ENCODE assay signal across 8 cellular contexts in genomic region chr5:32537437-32538029, GRCh38. TPM values are rescaled to one million over a fixed set of nuclear protein-coding genes. Genes with fewer than 3 reads are reported as not detected.
DNase-seq lines count a peak whose midpoint lies in the region; ATAC-seq, FAIRE-seq and TF ChIP-seq lines count a peak whose summit lies in the region.
"Not testable (repeated sequence)": the region's sequence is repeated elsewhere in the genome, so short reads cannot be mapped to it uniquely, and the experiment has no call there.

No MANE protein-coding gene starts in this region.

- in situ Hi-C loops in brain microvascular endothelial cell (cut with HindIII; ENCODE audit: low pct_ligation_motif_present, low sequenced_read_pairs); HepG2 (cut with HindIII; ENCODE audit: extremely low pct_ligation_motif_present, low pct_unique_long_range_greater_than_20kb): not testable (repeated sequence)

- H2AFZ ChIP-seq in HepG2 (ENCODE audit: low read length): not testable (repeated sequence)

- POLR2A ChIA-PET in A549 (lab: Yijun Ruan, JAX): not testable (repeated sequence)
- POLR2A ChIA-PET in HepG2 (lab: Yijun Ruan, JAX): interaction anchor here (1.0 to 1.3 kb wide), 3 partner anchors 19 to 53 kb away, joined by 3 to 5 read pairs (median 4); no protein-coding TSS in a partner anchor

- H3K9ac ChIP-seq in HepG2 (ENCODE audit: insufficient read depth, low read depth, low read length): not testable (repeated sequence)

- TF ChIP-seq CTCF in A549 (IDR thresholded peaks at IDR 0.05); brain microvascular endothelial cell (IDR thresholded peaks at IDR 0.05; ENCODE audit: low read depth, low read length, missing control alignments); HepG2 (CRISPR knock-in tag; IDR thresholded peaks at IDR 0.05): not testable (repeated sequence)

- H3K79me2 ChIP-seq in HepG2 (ENCODE audit: insufficient read depth, low read length): not testable (repeated sequence)

- CTCF ChIA-PET in A549 (lab: Yijun Ruan, JAX): interaction anchor here (1.5 to 3.3 kb wide), 3 partner anchors 9 to 52 kb away, joined by 3 to 16 read pairs (median 7); no protein-coding TSS in a partner anchor
- CTCF ChIA-PET in HepG2 (lab: Yijun Ruan, JAX; ENCODE audit: low intra/inter-chr PET ratio, low total read pairs): not testable (repeated sequence)

- not testable (repeated sequence) for H4K20me1 ChIP-seq in HepG2 (ENCODE audit: insufficient read depth, low read length)

- not testable (repeated sequence) for TF ChIP-seq RAD21 in A549 (conservative IDR thresholded peaks at IDR 0.05 in 1 of 2, IDR thresholded peaks at IDR 0.05 in 1 of 2); HepG2 (CRISPR knock-in tag; IDR thresholded peaks at IDR 0.05)

- not testable (repeated sequence) for BruUV-seq in HepG2 (replicated peaks; lab: Mats Ljungman, UMichigan)

- not testable (repeated sequence) for FAIRE-seq in A549 (lab: Jason Lieb, UNC); HepG2 (lab: Jason Lieb, UNC)

- not testable (repeated sequence) for TF ChIP-seq POLR2A in A549 (IDR thresholded peaks at IDR 0.05; ENCODE audit: low read length); GM18505 (IDR thresholded peaks at IDR 0.05; ENCODE audit: borderline replicate concordance, extremely low read depth, insufficient read depth, insufficient read length); HepG2 (IDR thresholded peaks at IDR 0.05; ENCODE audit: insufficient read depth in 1 of 2, low read depth in 2 of 2, low read length in 2 of 2)

- not testable (repeated sequence) for H3K9me3 ChIP-seq in A549; HepG2 (ENCODE audit: low read length)

- H3K36me3 ChIP-seq in brain microvascular endothelial cell (replicated peaks); HepG2 (replicated peaks in 1 of 2; ENCODE audit: control insufficient read depth in 1 of 2, insufficient read depth in 2 of 2, low read length in 2 of 2): not testable (repeated sequence)

- peak overlapping the region; percentile 51 to 77; a peak in 4 of 6 replicates for H3K27ac ChIP-seq in A549
- peak overlapping the region; percentile 9 for H3K27ac ChIP-seq in brain microvascular endothelial cell
- not testable (repeated sequence) for H3K27ac ChIP-seq in HepG2 (ENCODE audit: extremely low read length, insufficient read depth, low read length)

- 82% methylated on average over 7 of the region's 7 CpGs for WGBS in A549 (ENCODE audit: missing lambda C conversion rate)
- WGBS in HepG2 (ENCODE audit: low lambda C conversion rate): 97% methylated on average over 7 of the region's 7 CpGs

- DNase-seq in A549 (ENCODE audit: low read depth in 1 of 2, low spot score in 1 of 2) (peak; percentile 52 to 76), MV-4-11 (lab: John Stamatoyannopoulos, UW) (peak; percentile 78), T1000 (lab: John Stamatoyannopoulos, UW) (peak; percentile 24), brain microvascular endothelial cell (peak; percentile 81), HepG2 (ENCODE audit: low spot score) (peak; percentile 32)

- not testable (repeated sequence) for H3K27me3 ChIP-seq in brain microvascular endothelial cell (replicated peaks); HepG2 (ENCODE audit: control insufficient read depth in 1 of 2, insufficient read depth in 2 of 2, low read length in 2 of 2)

- ATAC-seq in A549 (peak; percentile 88 to 95), GM18505 (IDR thresholded peaks at IDR 0.05; ENCODE audit: unreplicated experiment) (peak; percentile 19), GM21619 (IDR thresholded peaks at IDR 0.05; ENCODE audit: unreplicated experiment) (peak; percentile 26), HG03103 (IDR thresholded peaks at IDR 0.05; ENCODE audit: low read depth, unreplicated experiment) (peak; percentile 2)
- ATAC-seq in HepG2: not testable (repeated sequence)

- peak overlapping the region; percentile 32 for H3K4me2 ChIP-seq in A549
- H3K4me2 ChIP-seq in HepG2 (ENCODE audit: low read depth, low read length): not testable (repeated sequence)

- intact Hi-C loops in HepG2 (cut with micrococcal nuclease; ENCODE audit: unreplicated experiment): not testable (repeated sequence)

- H3K4me3 ChIP-seq in A549; brain microvascular endothelial cell (ENCODE audit: low read depth, low read length); HepG2 (replicated peaks in 1 of 3; ENCODE audit: insufficient read depth in 1 of 3, low read depth in 2 of 3, low read length in 3 of 3): not testable (repeated sequence)

- TF ChIP-seq EP300 in A549 (IDR thresholded peaks at IDR 0.05); HepG2 (IDR thresholded peaks at IDR 0.05; ENCODE audit: low read depth in 2 of 2, low read length in 2 of 2); HepG2 (CRISPR knock-in tag; IDR thresholded peaks at IDR 0.05; ENCODE audit: borderline replicate concordance): not testable (repeated sequence)

- H3K4me1 ChIP-seq in A549: peaks cover 19% of the 10 kb centered on the region; the same call in 2 of the 3 replicates
- peaks cover 53% of the 10 kb centered on the region for H3K4me1 ChIP-seq in HepG2 (ENCODE audit: insufficient read depth, low read length)

TF ChIP-seq in A549, 52 proteins besides CTCF, POLR2A, EP300 and RAD21:
- TF ChIP-seq FOSL2 (IDR thresholded peaks at IDR 0.05) (0 out of 2 replicates have a peak, but pooled peaks have one; percentile 37), FOSL2 (CRISPR knock-in tag; IDR thresholded peaks at IDR 0.05) (peak; percentile 86), GATA3 (IDR thresholded peaks at IDR 0.05; ENCODE audit: borderline replicate concordance) (peak; percentile 62; the same call in 1 of the 2 replicates), CEBPB (IDR thresholded peaks at IDR 0.05) (0 out of 4 replicates have a peak, but pooled peaks have one; percentile 17 to 38)

TF ChIP-seq in HepG2, 621 proteins besides CTCF, POLR2A, EP300 and RAD21:
- 0 out of 2 replicates have a peak, but pooled peaks have one; percentile 22 for TF ChIP-seq ELF3 (CRISPR knock-in tag; IDR thresholded peaks at IDR 0.05)
- TF ChIP-seq FOSL2 (CRISPR knock-in tag; IDR thresholded peaks at IDR 0.05): peak; percentile 85

RNA-seq across cellular contexts. Expression of gene SUB1, which starts 47.8 kb away (rescaled TPM):
- polyA plus RNA-seq in A549 (2011; rRNA removed) (179 and 450 TPM in 2 replicates), A549 (2017; fragmentation: RNase III; extraction: RNeasy Plus Mini Kit Qiagen cat#74134 plus additional on column Dnase treatment) (190 to 208 TPM (median 197 TPM) in 3 replicates), HepG2 (2011; rRNA removed) (113 and 182 TPM in 2 replicates)
- 41.4 and 61.8 TPM in 2 replicates for polyA plus RNA-seq in A549 (2012; cell fraction: cytosol; rRNA removed)
- polyA plus RNA-seq in A549 (2012; cell fraction: nucleus; rRNA removed): 12.9 and 27.8 TPM in 2 replicates
- 15.5 and 17.4 TPM in 2 replicates for polyA minus RNA-seq in A549 (2011; rRNA and poly(A)+ RNA removed)
- 693 and 1,107 TPM in 2 replicates for total RNA-seq in HepG2 (2016; rRNA removed; fragmentation: Illumina TruSeq; extraction: Trizol)
- total RNA-seq in HepG2 (2016; cell fraction: cytosol; rRNA removed; fragmentation: Illumina TruSeq; extraction: Trizol; ENCODE audit: low read depth): 104 and 117 TPM in 2 replicates
- total RNA-seq in HepG2 (2016; cell fraction: insoluble cytoplasmic fraction; rRNA removed; fragmentation: Illumina TruSeq; extraction: Trizol): 685 and 1,185 TPM in 2 replicates
- 142 and 153 TPM in 2 replicates for total RNA-seq in HepG2 (2016; cell fraction: membrane; rRNA removed; fragmentation: Illumina TruSeq; extraction: Trizol)
- total RNA-seq in HepG2 (2016; cell fraction: nucleus; rRNA removed; fragmentation: Illumina TruSeq; extraction: Trizol): 256 and 257 TPM in 2 replicates
- polyA plus RNA-seq in HepG2 (2011; cell fraction: cytosol; rRNA removed): 33.5 and 65.0 TPM in 2 replicates
- 30.4 and 38.9 TPM in 2 replicates for polyA plus RNA-seq in HepG2 (2011; cell fraction: nucleus; rRNA removed)
- 190 and 260 TPM in 2 replicates for polyA plus RNA-seq in HepG2 (2012)
- 120 and 131 TPM in 2 replicates for polyA plus RNA-seq in HepG2 (2016; cell fraction: cytosol; fragmentation: Illumina TruSeq; extraction: Trizol; ENCODE audit: low read depth)
- polyA plus RNA-seq in HepG2 (2016; cell fraction: insoluble cytoplasmic fraction; fragmentation: Illumina TruSeq; extraction: Trizol; ENCODE audit: low read depth): 1,199 and 1,366 TPM in 2 replicates
- polyA plus RNA-seq in HepG2 (2016; cell fraction: membrane; fragmentation: Illumina TruSeq; extraction: Trizol; ENCODE audit: low read depth): 144 and 151 TPM in 2 replicates
- polyA plus RNA-seq in HepG2 (2016; cell fraction: nucleus; fragmentation: Illumina TruSeq; extraction: Trizol; ENCODE audit: insufficient read depth, low read depth): 446 and 467 TPM in 2 replicates
- 24.7 and 28.7 TPM in 2 replicates for polyA minus RNA-seq in HepG2 (2011; rRNA and poly(A)+ RNA removed; ENCODE audit: low replicate concordance)
- polyA minus RNA-seq in HepG2 (2011; cell fraction: cytosol; rRNA and poly(A)+ RNA removed): 45.4 and 50.6 TPM in 2 replicates
- polyA minus RNA-seq in HepG2 (2011; cell fraction: nucleus; rRNA and poly(A)+ RNA removed): 145 and 207 TPM in 2 replicates

Comparison
In these comparisons a context has a peak if more than half of its experiments do, and no peak if none do; other contexts are left out.
1. DNase-seq: peak in every context shown above with its lines; median percentile 81 in brain microvascular endothelial cell; 78 in MV-4-11; 64 in A549; 32 in HepG2; 24 in T1000.